ENCODE assay signal across 1 cellular context in the genomic region with DNA sequence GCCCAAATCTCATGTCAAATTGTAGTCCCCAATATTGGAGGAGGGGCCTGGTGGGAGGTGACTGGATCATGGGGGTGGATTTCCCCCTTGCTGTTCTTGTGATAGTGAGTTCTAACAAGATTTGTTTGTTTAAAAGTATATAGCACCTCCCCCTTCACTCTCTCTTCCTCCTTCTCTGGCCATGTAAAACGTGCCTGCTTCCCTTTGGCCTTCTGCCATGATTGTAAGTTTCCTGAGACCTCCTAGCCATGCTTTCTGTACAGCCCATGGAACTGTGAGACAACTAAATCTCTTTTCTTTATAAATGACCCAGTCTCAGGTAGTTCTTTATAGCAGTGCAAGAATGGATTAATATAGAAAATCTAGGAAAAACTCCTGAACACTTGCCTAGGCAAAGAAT.
TF ChIP-seq lines count a peak whose summit lies in the region.

No MANE protein-coding gene starts in this region.

TF ChIP-seq in K562, 482 proteins besides CTCF, POLR2A, EP300 and RAD21 (continued from another document):
- TF ChIP-seq, protein P1, sequence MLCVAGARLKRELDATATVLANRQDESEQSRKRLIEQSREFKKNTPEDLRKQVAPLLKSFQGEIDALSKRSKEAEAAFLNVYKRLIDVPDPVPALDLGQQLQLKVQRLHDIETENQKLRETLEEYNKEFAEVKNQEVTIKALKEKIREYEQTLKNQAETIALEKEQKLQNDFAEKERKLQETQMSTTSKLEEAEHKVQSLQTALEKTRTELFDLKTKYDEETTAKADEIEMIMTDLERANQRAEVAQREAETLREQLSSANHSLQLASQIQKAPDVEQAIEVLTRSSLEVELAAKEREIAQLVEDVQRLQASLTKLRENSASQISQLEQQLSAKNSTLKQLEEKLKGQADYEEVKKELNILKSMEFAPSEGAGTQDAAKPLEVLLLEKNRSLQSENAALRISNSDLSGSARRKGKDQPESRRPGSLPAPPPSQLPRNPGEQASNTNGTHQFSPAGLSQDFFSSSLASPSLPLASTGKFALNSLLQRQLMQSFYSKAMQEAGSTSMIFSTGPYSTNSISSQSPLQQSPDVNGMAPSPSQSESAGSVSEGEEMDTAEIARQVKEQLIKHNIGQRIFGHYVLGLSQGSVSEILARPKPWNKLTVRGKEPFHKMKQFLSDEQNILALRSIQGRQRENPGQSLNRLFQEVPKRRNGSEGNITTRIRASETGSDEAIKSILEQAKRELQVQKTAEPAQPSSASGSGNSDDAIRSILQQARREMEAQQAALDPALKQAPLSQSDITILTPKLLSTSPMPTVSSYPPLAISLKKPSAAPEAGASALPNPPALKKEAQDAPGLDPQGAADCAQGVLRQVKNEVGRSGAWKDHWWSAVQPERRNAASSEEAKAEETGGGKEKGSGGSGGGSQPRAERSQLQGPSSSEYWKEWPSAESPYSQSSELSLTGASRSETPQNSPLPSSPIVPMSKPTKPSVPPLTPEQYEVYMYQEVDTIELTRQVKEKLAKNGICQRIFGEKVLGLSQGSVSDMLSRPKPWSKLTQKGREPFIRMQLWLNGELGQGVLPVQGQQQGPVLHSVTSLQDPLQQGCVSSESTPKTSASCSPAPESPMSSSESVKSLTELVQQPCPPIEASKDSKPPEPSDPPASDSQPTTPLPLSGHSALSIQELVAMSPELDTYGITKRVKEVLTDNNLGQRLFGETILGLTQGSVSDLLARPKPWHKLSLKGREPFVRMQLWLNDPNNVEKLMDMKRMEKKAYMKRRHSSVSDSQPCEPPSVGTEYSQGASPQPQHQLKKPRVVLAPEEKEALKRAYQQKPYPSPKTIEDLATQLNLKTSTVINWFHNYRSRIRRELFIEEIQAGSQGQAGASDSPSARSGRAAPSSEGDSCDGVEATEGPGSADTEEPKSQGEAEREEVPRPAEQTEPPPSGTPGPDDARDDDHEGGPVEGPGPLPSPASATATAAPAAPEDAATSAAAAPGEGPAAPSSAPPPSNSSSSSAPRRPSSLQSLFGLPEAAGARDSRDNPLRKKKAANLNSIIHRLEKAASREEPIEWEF (CRISPR knock-in tag; IDR thresholded peaks at IDR 0.05) = no peak
- no peak for TF ChIP-seq XRCC3 (IDR thresholded peaks at IDR 0.05)
- no peak for TF ChIP-seq PRPF4 (IDR thresholded peaks at IDR 0.05; ENCODE audit: insufficient read depth, low read depth, low read length, poor library complexity, severe bottlenecking)
- TF ChIP-seq ZFP36 (IDR thresholded peaks at IDR 0.05; ENCODE audit: low read depth, low read length, partially characterized antibody) = peak; percentile 39
- TF ChIP-seq NFXL1 (CRISPR knock-in tag; IDR thresholded peaks at IDR 0.05) = no peak
- TF ChIP-seq, protein P2, sequence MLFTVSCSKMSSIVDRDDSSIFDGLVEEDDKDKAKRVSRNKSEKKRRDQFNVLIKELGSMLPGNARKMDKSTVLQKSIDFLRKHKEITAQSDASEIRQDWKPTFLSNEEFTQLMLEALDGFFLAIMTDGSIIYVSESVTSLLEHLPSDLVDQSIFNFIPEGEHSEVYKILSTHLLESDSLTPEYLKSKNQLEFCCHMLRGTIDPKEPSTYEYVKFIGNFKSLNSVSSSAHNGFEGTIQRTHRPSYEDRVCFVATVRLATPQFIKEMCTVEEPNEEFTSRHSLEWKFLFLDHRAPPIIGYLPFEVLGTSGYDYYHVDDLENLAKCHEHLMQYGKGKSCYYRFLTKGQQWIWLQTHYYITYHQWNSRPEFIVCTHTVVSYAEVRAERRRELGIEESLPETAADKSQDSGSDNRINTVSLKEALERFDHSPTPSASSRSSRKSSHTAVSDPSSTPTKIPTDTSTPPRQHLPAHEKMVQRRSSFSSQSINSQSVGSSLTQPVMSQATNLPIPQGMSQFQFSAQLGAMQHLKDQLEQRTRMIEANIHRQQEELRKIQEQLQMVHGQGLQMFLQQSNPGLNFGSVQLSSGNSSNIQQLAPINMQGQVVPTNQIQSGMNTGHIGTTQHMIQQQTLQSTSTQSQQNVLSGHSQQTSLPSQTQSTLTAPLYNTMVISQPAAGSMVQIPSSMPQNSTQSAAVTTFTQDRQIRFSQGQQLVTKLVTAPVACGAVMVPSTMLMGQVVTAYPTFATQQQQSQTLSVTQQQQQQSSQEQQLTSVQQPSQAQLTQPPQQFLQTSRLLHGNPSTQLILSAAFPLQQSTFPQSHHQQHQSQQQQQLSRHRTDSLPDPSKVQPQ (CRISPR knock-in tag; IDR thresholded peaks at IDR 0.05; ENCODE audit: borderline replicate concordance) = no peak
- no peak for TF ChIP-seq GTF2F1 (IDR thresholded peaks at IDR 0.05; ENCODE audit: low read depth, low read length)
- peak in 1 of 2 experiments; percentile 53; a peak in 1 of 3 replicates for TF ChIP-seq CBX3 (IDR thresholded peaks at IDR 0.05; ENCODE audit: borderline replicate concordance in 1 of 2, low read length in 2 of 2)
- no peak for TF ChIP-seq ZNF354B (CRISPR knock-in tag; IDR thresholded peaks at IDR 0.05)
- TF ChIP-seq MAFG (tag; conservative IDR thresholded peaks at IDR 0.05) = no peak
- no peak for TF ChIP-seq ZNF551 (CRISPR knock-in tag; IDR thresholded peaks at IDR 0.05)
- no peak for TF ChIP-seq HMG20B (CRISPR knock-in tag; IDR thresholded peaks at IDR 0.05)
- TF ChIP-seq ZNF431 (CRISPR knock-in tag; IDR thresholded peaks at IDR 0.05) = peak; percentile 98
- 0 out of 2 replicates have a peak, but pooled peaks have one; percentile 26 for TF ChIP-seq CC2D1A (IDR thresholded peaks at IDR 0.05)
- TF ChIP-seq, protein P3, sequence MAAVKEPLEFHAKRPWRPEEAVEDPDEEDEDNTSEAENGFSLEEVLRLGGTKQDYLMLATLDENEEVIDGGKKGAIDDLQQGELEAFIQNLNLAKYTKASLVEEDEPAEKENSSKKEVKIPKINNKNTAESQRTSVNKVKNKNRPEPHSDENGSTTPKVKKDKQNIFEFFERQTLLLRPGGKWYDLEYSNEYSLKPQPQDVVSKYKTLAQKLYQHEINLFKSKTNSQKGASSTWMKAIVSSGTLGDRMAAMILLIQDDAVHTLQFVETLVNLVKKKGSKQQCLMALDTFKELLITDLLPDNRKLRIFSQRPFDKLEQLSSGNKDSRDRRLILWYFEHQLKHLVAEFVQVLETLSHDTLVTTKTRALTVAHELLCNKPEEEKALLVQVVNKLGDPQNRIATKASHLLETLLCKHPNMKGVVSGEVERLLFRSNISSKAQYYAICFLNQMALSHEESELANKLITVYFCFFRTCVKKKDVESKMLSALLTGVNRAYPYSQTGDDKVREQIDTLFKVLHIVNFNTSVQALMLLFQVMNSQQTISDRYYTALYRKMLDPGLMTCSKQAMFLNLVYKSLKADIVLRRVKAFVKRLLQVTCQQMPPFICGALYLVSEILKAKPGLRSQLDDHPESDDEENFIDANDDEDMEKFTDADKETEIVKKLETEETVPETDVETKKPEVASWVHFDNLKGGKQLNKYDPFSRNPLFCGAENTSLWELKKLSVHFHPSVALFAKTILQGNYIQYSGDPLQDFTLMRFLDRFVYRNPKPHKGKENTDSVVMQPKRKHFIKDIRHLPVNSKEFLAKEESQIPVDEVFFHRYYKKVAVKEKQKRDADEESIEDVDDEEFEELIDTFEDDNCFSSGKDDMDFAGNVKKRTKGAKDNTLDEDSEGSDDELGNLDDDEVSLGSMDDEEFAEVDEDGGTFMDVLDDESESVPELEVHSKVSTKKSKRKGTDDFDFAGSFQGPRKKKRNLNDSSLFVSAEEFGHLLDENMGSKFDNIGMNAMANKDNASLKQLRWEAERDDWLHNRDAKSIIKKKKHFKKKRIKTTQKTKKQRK (IDR thresholded peaks at IDR 0.05; ENCODE audit: borderline replicate concordance, low read depth, low read length) = peak; percentile 44; the same call in 1 of the 2 replicates
- TF ChIP-seq ETS2 (tag; IDR thresholded peaks at IDR 0.05; ENCODE audit: borderline replicate concordance, poor library complexity, severe bottlenecking) = no peak
- peak; percentile 76 for TF ChIP-seq NFIC (IDR thresholded peaks at IDR 0.05)
